Comparison of ENCODE assay signal across 22 cellular contexts in genomic region chr6:32862725-32863124, GRCh38. TPM values are rescaled to one million over a fixed set of nuclear protein-coding genes. Genes with fewer than 3 reads are reported as not detected.
DNase-seq lines count a peak whose midpoint lies in the region; ATAC-seq and TF ChIP-seq lines count a peak whose summit lies in the region.
"Had no signal": no experiment of that assay in that cellular context is flagged by ENCODE, and none has a peak within 500 bp of the region (broad histone marks: within the 10 kb centered on the region; RNA-seq: fewer than 3 reads in every experiment).

No MANE protein-coding gene starts in this region.

- no peak overlapping the region for H2BK5ac ChIP-seq in IMR-90 (ENCODE audit: low read depth, low read length, poor library complexity, severe bottlenecking)

- CTCF ChIA-PET in IMR-90 (lab: Yijun Ruan, JAX), result interaction anchor here (0.7 to 1.6 kb wide), 2 partner anchors 24 to 30 kb away, joined by 4 to 6 read pairs; partner anchors contain the start of gene TAP2
- CTCF ChIA-PET in activated CD8-positive, alpha-beta memory T cell treated with anti-CD3 and anti-CD28 coated beads, Interleukin-2, amount 10 ng/mL, durations not matched to agents 7 days and 5 days (lab: Charles Lee), result interaction anchor here (0.6 to 15.4 kb wide), 4 partner anchors 12 to 122 kb away, joined by 3 to 289 read pairs (median 6); partner anchors contain the start of genes PSMB8 and TAP2

- no peak for TF ChIP-seq RAD21 in IMR-90 (IDR thresholded peaks at IDR 0.05; ENCODE audit: low read length)

- H2BK120ac ChIP-seq in IMR-90 (ENCODE audit: low read depth, low read length), result no peak overlapping the region

- H3K9me3 ChIP-seq in IMR-90 (ENCODE audit: control insufficient read depth, insufficient read depth, low read length), result no peaks in the 10 kb centered on the region
- H3K9me3 ChIP-seq: BLaER1, MG63 had no signal

- H3K18ac ChIP-seq in IMR-90 (ENCODE audit: low read depth, low read length), result no peak overlapping the region

- H3K27ac Mint-ChIP-seq in activated CD8-positive, alpha-beta memory T cell treated with anti-CD3 and anti-CD28 coated beads, Interleukin-2, amount 10 ng/mL, durations not matched to agents 7 days and 5 days, result no peak overlapping the region

- H2AK5ac ChIP-seq in IMR-90 (ENCODE audit: low read depth, low read length), result no peak overlapping the region

- no peak for TF ChIP-seq CTCF in IMR-90 (conservative IDR thresholded peaks at IDR 0.05; ENCODE audit: low read depth, low read length)
- no peak for TF ChIP-seq CTCF in VCaP (conservative IDR thresholded peaks at IDR 0.05)

- no peaks in the 10 kb centered on the region for H3K27me3 Mint-ChIP-seq in activated CD8-positive, alpha-beta memory T cell treated with anti-CD3 and anti-CD28 coated beads, Interleukin-2, amount 10 ng/mL, durations not matched to agents 7 days and 5 days
- H3K27me3 Mint-ChIP-seq: CD4-positive, alpha-beta memory T cell; IgD-negative memory B cell had no signal

- intact Hi-C loops in IMR-90 (cut with micrococcal nuclease), result loop anchor here (10.0 kb wide), 2 partner anchors 158 to 198 kb away; partner anchors contain the start of gene HLA-DQB1

- H3K4me3 Mint-ChIP-seq in activated CD8-positive, alpha-beta memory T cell treated with anti-CD3 and anti-CD28 coated beads, Interleukin-2, amount 10 ng/mL, durations not matched to agents 7 days and 5 days, result no peak overlapping the region
- H3K4me3 Mint-ChIP-seq: CD4-positive, alpha-beta memory T cell; IgD-negative memory B cell had no signal

- peaks cover 49% of the 10 kb centered on the region for H3K36me3 Mint-ChIP-seq in activated CD8-positive, alpha-beta memory T cell treated with anti-CD3 and anti-CD28 coated beads, Interleukin-2, amount 10 ng/mL, durations not matched to agents 7 days and 5 days

- in situ Hi-C loops in IMR-90 (cut with MboI; ENCODE audit: low sequenced_read_pairs), result no loop called here

- H3K9ac ChIP-seq in IMR-90 (ENCODE audit: low read depth, low read length), result no peak overlapping the region
- H3K9ac ChIP-seq: BLaER1, GM23248 had no signal

- H3K27ac ChIP-seq in IMR-90 (ENCODE audit: insufficient read depth, low read length), result no peak overlapping the region
- H3K27ac ChIP-seq in VCaP, result peak overlapping the region; percentile 38; the same call in 1 of the 2 replicates
- H3K27ac ChIP-seq: BLaER1, GM23248, HL-60 had no signal

- H3K56ac ChIP-seq in IMR-90 (ENCODE audit: extremely low read depth, insufficient read depth, low read length), result no peak overlapping the region

- POLR2A ChIA-PET in IMR-90 (lab: Charles Lee; ENCODE audit: unreplicated experiment), result no interaction called here

- peaks cover 2% of the 10 kb centered on the region; the same call in 1 of the 2 replicates for H3K4me1 ChIP-seq in IMR-90 (ENCODE audit: control insufficient read depth, insufficient read depth, low read length)

- BruUV-seq in IMR-90 (replicated peaks; lab: Mats Ljungman, UMichigan), result no TSS peak

- no peaks in the 10 kb centered on the region for H3K79me1 ChIP-seq in IMR-90 (ENCODE audit: low read depth in 1 of 2, low read length in 2 of 2)

- H3K23ac ChIP-seq in IMR-90 (ENCODE audit: low read depth, low read length), result no peak overlapping the region

- H4K20me1 ChIP-seq in IMR-90 (ENCODE audit: insufficient read depth, low read length), result no peaks in the 10 kb centered on the region
- H4K20me1 ChIP-seq: BLaER1 had no signal

- no peak for ATAC-seq in IMR-90 (ENCODE audit: low read depth)
- ATAC-seq in activated CD4-positive, CD25-positive, alpha-beta regulatory T cell treated with anti-CD3 and anti-CD28 coated beads, Interleukin-2, amount 50 U/mL, for 24 hours, result no peak
- no peak for ATAC-seq in activated CD8-positive, alpha-beta memory T cell treated with anti-CD3 and anti-CD28 coated beads, Interleukin-2, amount 10 ng/mL, durations not matched to agents 7 days and 5 days
- ATAC-seq: GM12878, HCT116, Right ventricle myocardium inferior had no signal

- H3K9me3 Mint-ChIP-seq in activated CD8-positive, alpha-beta memory T cell treated with anti-CD3 and anti-CD28 coated beads, Interleukin-2, amount 10 ng/mL, durations not matched to agents 7 days and 5 days (ENCODE audit: low read depth), result no peaks in the 10 kb centered on the region
- H3K9me3 Mint-ChIP-seq: CD4-positive, alpha-beta memory T cell; IgD-negative memory B cell had no signal

- H3K14ac ChIP-seq in IMR-90 (replicated peaks; ENCODE audit: low read depth, low read length), result no peak overlapping the region

- peaks cover 15% of the 10 kb centered on the region for H3K27me3 ChIP-seq in IMR-90 (ENCODE audit: control insufficient read depth, insufficient read depth, low read length)
- H3K27me3 ChIP-seq: BLaER1 had no signal

- no peak overlapping the region for H4K91ac ChIP-seq in IMR-90 (ENCODE audit: insufficient read depth, low read depth, low read length)

- H4K5ac ChIP-seq in IMR-90 (ENCODE audit: low read depth, low read length), result no peak overlapping the region

- no peaks in the 10 kb centered on the region for H3K9me1 ChIP-seq in IMR-90 (ENCODE audit: insufficient read depth, low read length)

- WGBS in IMR-90 (ENCODE audit: extremely low coverage in 2 of 2, insufficient read length in 1 of 2), 2 experiments, result no CpG with 5 or more reads among the region's 3 CpGs

- H3K36me3 ChIP-seq in IMR-90 (ENCODE audit: control insufficient read depth, insufficient read depth, low read length), result no peaks in the 10 kb centered on the region; the same call in 1 of the 2 replicates

- dilution Hi-C loops in IMR-90 (cut with HindIII; ENCODE audit: low sequenced_read_pairs, unreplicated experiment), result no loop called here

- H3K4me2 ChIP-seq in IMR-90 (ENCODE audit: low read depth, low read length), result no peak overlapping the region
- H3K4me2 ChIP-seq: BLaER1 had no signal

- no peak for DNase-seq in IMR-90
- no peak for DNase-seq in activated CD8-positive, alpha-beta memory T cell treated with anti-CD3 and anti-CD28 coated beads, Interleukin-2, amount 10 ng/mL, durations not matched to agents 7 days and 5 days
- DNase-seq: CD4-positive, alpha-beta memory T cell; DMS53; EL; GM23248; Kasumi-1; MG63; NCI-H1105 treated with DMSO at 0.1 percent for 48 hours; NCI-H1694 treated with DMSO at 0.1 percent for 48 hours; NCI-H2227 treated with DMSO at 0.1 percent for 48 hours; NCI-H510A treated with DMSO at 0.1 percent for 48 hours; NCI-H774 had no signal

- no peak overlapping the region for H3K4me3 ChIP-seq in IMR-90 (ENCODE audit: insufficient read depth, low read depth, low read length)
- H3K4me3 ChIP-seq: BLaER1, GM12878, GM23248, MG63 had no signal

- H2AK9ac ChIP-seq in IMR-90 (replicated peaks; ENCODE audit: low read depth, low read length, poor library complexity), result no peak overlapping the region

- H3K4ac ChIP-seq in IMR-90 (ENCODE audit: low read depth, low read length), result no peak overlapping the region

- H3K4me1 Mint-ChIP-seq in activated CD8-positive, alpha-beta memory T cell treated with anti-CD3 and anti-CD28 coated beads, Interleukin-2, amount 10 ng/mL, durations not matched to agents 7 days and 5 days, result peaks cover 59% of the 10 kb centered on the region

- H2AFZ ChIP-seq in IMR-90 (replicated peaks; ENCODE audit: low read length, poor library complexity), result no peak overlapping the region
- H2AFZ ChIP-seq: GM23248 had no signal

- no peak overlapping the region for H2BK20ac ChIP-seq in IMR-90 (ENCODE audit: low read depth, low read length)

- no peak for TF ChIP-seq POLR2A in IMR-90 (IDR thresholded peaks at IDR 0.05; ENCODE audit: low read depth, low read length)

- H4K8ac ChIP-seq in IMR-90 (ENCODE audit: low read depth in 2 of 2, low read length in 2 of 2), result no peak overlapping the region

- no peak overlapping the region for H2BK15ac ChIP-seq in IMR-90 (ENCODE audit: low read depth, low read length)

TF ChIP-seq in IMR-90, 13 proteins besides CTCF, POLR2A, EP300 and RAD21 (continues in another document):
- TF ChIP-seq MAZ (IDR thresholded peaks at IDR 0.05; ENCODE audit: borderline replicate concordance, low read depth, low read length) (no peak), CEBPB (IDR thresholded peaks at IDR 0.05; ENCODE audit: low read depth, low read length) (peak; percentile 88)

RNA-seq across cellular contexts. Expression of gene PSMB9, which starts 8.7 kb away (rescaled TPM):
- 8.3 and 9.0 TPM in 2 replicates for total RNA-seq in IMR-90 (2012; rRNA removed)
- 12.6 and 12.8 TPM in 2 replicates for polyA plus RNA-seq in IMR-90 (2012; rRNA removed)
- polyA plus RNA-seq in IMR-90 (2012; cell fraction: cytosol; rRNA removed), result 30.6 and 37.1 TPM in 2 replicates
- 7.0 and 9.8 TPM in 2 replicates for polyA plus RNA-seq in IMR-90 (2012; cell fraction: nucleus; rRNA removed; ENCODE audit: low replicate concordance)
- total RNA-seq in activated CD8-positive, alpha-beta memory T cell treated with anti-CD3 and anti-CD28 coated beads, Interleukin-2, amount 10 ng/mL, durations not matched to agents 7 days and 5 days, result 100 to 1,000 TPM; 402 to 473 TPM

RNA-seq across cellular contexts. Expression of gene TAP1, which starts 9.2 kb away (rescaled TPM):
- total RNA-seq in IMR-90 (2012; rRNA removed), result 20.8 and 27.6 TPM in 2 replicates
- 19.5 and 20.1 TPM in 2 replicates for polyA plus RNA-seq in IMR-90 (2012; rRNA removed)
- 19.7 and 20.0 TPM in 2 replicates for polyA plus RNA-seq in IMR-90 (2012; cell fraction: cytosol; rRNA removed)
- 21.4 and 21.6 TPM in 2 replicates for polyA plus RNA-seq in IMR-90 (2012; cell fraction: nucleus; rRNA removed; ENCODE audit: low replicate concordance)
- 100 to 1,000 TPM; 407 to 417 TPM for total RNA-seq in activated CD8-positive, alpha-beta memory T cell treated with anti-CD3 and anti-CD28 coated beads, Interleukin-2, amount 10 ng/mL, durations not matched to agents 7 days and 5 days

RNA-seq across cellular contexts. Expression of gene PSMB8, which starts 18.9 kb away (rescaled TPM):
- 26.1 and 33.3 TPM in 2 replicates for total RNA-seq in IMR-90 (2012; rRNA removed)
- 31.6 and 31.8 TPM in 2 replicates for polyA plus RNA-seq in IMR-90 (2012; rRNA removed)
- polyA plus RNA-seq in IMR-90 (2012; cell fraction: cytosol; rRNA removed), result 33.5 and 40.4 TPM in 2 replicates
- polyA plus RNA-seq in IMR-90 (2012; cell fraction: nucleus; rRNA removed; ENCODE audit: low replicate concordance), result 20.8 and 36.5 TPM in 2 replicates
- 100 to 1,000 TPM; 461 to 464 TPM for total RNA-seq in activated CD8-positive, alpha-beta memory T cell treated with anti-CD3 and anti-CD28 coated beads, Interleukin-2, amount 10 ng/mL, durations not matched to agents 7 days and 5 days

RNA-seq across cellular contexts. Expression of gene TAP2, which starts 24.2 kb away (rescaled TPM):
- total RNA-seq in IMR-90 (2012; rRNA removed), result 6.6 and 8.1 TPM in 2 replicates
- 11.4 and 13.4 TPM in 2 replicates for polyA plus RNA-seq in IMR-90 (2012; rRNA removed)
- polyA plus RNA-seq in IMR-90 (2012; cell fraction: cytosol; rRNA removed), result 4.5 and 4.7 TPM in 2 replicates
- 12.5 and 26.9 TPM in 2 replicates for polyA plus RNA-seq in IMR-90 (2012; cell fraction: nucleus; rRNA removed; ENCODE audit: low replicate concordance)
- total RNA-seq in activated CD8-positive, alpha-beta memory T cell treated with anti-CD3 and anti-CD28 coated beads, Interleukin-2, amount 10 ng/mL, durations not matched to agents 7 days and 5 days, result 100 to 1,000 TPM; 242 to 258 TPM

RNA-seq across cellular contexts. Expression of gene HLA-DOB, which starts 45.9 kb away (rescaled TPM):
- 0.28 and 0.36 TPM in 2 replicates for total RNA-seq in IMR-90 (2012; rRNA removed)
- polyA plus RNA-seq in IMR-90 (2012; rRNA removed), result 1.6 and 2.3 TPM in 2 replicates
- 0.20 and 0.48 TPM in 2 replicates for polyA plus RNA-seq in IMR-90 (2012; cell fraction: cytosol; rRNA removed)
- 8.4 and 25.1 TPM in 2 replicates for polyA plus RNA-seq in IMR-90 (2012; cell fraction: nucleus; rRNA removed; ENCODE audit: low replicate concordance)
- 1 to 10 TPM; 2.7 to 3.9 TPM for total RNA-seq in activated CD8-positive, alpha-beta memory T cell treated with anti-CD3 and anti-CD28 coated beads, Interleukin-2, amount 10 ng/mL, durations not matched to agents 7 days and 5 days
- total RNA-seq: GM23248, Right ventricle myocardium inferior, SK-MEL-5 had no signal
- polyA plus RNA-seq: GM23248 had no signal

Comparison
In these comparisons a context has a peak if more than half of its experiments do, and no peak if none do; other contexts are left out.
1. RNA of gene PSMB9, which starts 8.7 kb away (total RNA-seq): 402 to 473 TPM in activated CD8-positive, alpha-beta memory T cell treated with anti-CD3 and anti-CD28 coated beads, Interleukin-2, amount 10 ng/mL, durations not matched to agents 7 days and 5 days; 8.3 to 9.0 TPM in IMR-90; every median in the first group is over 10 times any median in the second.
2. RNA of gene TAP1, which starts 9.2 kb away (total RNA-seq): 407 to 417 TPM in activated CD8-positive, alpha-beta memory T cell treated with anti-CD3 and anti-CD28 coated beads, Interleukin-2, amount 10 ng/mL, durations not matched to agents 7 days and 5 days; 20.8 to 27.6 TPM in IMR-90; every median in the first group is over 10 times any median in the second.
3. RNA of gene PSMB8, which starts 18.9 kb away (total RNA-seq): 461 to 464 TPM in activated CD8-positive, alpha-beta memory T cell treated with anti-CD3 and anti-CD28 coated beads, Interleukin-2, amount 10 ng/mL, durations not matched to agents 7 days and 5 days; 26.1 to 33.3 TPM in IMR-90; every median in the first group is over 10 times any median in the second.